ENCODE assay signal across 19 cellular contexts in genomic region chr17:14882131-14882530, GRCh38.
DNase-seq lines count a peak whose midpoint lies in the region; ATAC-seq, FAIRE-seq and TF ChIP-seq lines count a peak whose summit lies in the region.
"Had no signal": no experiment of that assay in that cellular context is flagged by ENCODE, and none has a peak within 500 bp of the region (broad histone marks: within the 10 kb centered on the region; RNA-seq: fewer than 3 reads in every experiment).

No MANE protein-coding gene starts in this region.

- TF ChIP-seq POLR2A in A549 (IDR thresholded peaks at IDR 0.05; ENCODE audit: low read length) (no peak), IMR-90 (IDR thresholded peaks at IDR 0.05; ENCODE audit: low read depth, low read length) (no peak)

- FAIRE-seq in A549 (lab: Jason Lieb, UNC) = peak; percentile 84
- FAIRE-seq: GM12878, H1 had no signal

- H3K4me3 ChIP-seq in A549 = no peak overlapping the region
- H3K4me3 ChIP-seq in BJ (ENCODE audit: low read depth, low read length) = no peak overlapping the region
- no peak overlapping the region for H3K4me3 ChIP-seq in IMR-90 (ENCODE audit: insufficient read depth, low read depth, low read length)
- H3K4me3 ChIP-seq in PC-9 = no peak overlapping the region
- H3K4me3 ChIP-seq: BLaER1, GM12878, HAP-1 had no signal

- H3K9me2 ChIP-seq in PC-9 (ENCODE audit: insufficient read depth) = no peaks in the 10 kb centered on the region

- no peak overlapping the region for H2AK5ac ChIP-seq in IMR-90 (ENCODE audit: low read depth, low read length)

- POLR2A ChIA-PET in A549 (lab: Yijun Ruan, JAX) = no interaction called here
- POLR2A ChIA-PET in BJ (lab: Charles Lee) = no interaction called here
- POLR2A ChIA-PET in IMR-90 (lab: Charles Lee; ENCODE audit: unreplicated experiment) = no interaction called here
- POLR2A ChIA-PET in PC-9 (lab: Charles Lee; ENCODE audit: unreplicated experiment) = no interaction called here

- TF ChIP-seq RAD21 in A549 (conservative IDR thresholded peaks at IDR 0.05 in 1 of 2, IDR thresholded peaks at IDR 0.05 in 1 of 2) (no peak), IMR-90 (IDR thresholded peaks at IDR 0.05; ENCODE audit: low read length) (no peak)

- no peak overlapping the region for H3K23ac ChIP-seq in IMR-90 (ENCODE audit: low read depth, low read length)

- no peak overlapping the region for H2AFZ ChIP-seq in IMR-90 (replicated peaks; ENCODE audit: low read length, poor library complexity)
- no peak overlapping the region for H2AFZ ChIP-seq in PC-9

- no peak overlapping the region for H2BK5ac ChIP-seq in IMR-90 (ENCODE audit: low read depth, low read length, poor library complexity, severe bottlenecking)

- H2BK20ac ChIP-seq in IMR-90 (ENCODE audit: low read depth, low read length) = no peak overlapping the region

- no peak overlapping the region for H4K5ac ChIP-seq in IMR-90 (ENCODE audit: low read depth, low read length)

- in situ Hi-C loops in IMR-90 (cut with MboI; ENCODE audit: low sequenced_read_pairs) = no loop called here

- no peak overlapping the region for H4K91ac ChIP-seq in IMR-90 (ENCODE audit: insufficient read depth, low read depth, low read length)

- intact Hi-C loops in IMR-90 (cut with micrococcal nuclease) (no loop called here), PC-9 (cut with micrococcal nuclease; ENCODE audit: unreplicated experiment) (no loop called here)

- H3K18ac ChIP-seq in IMR-90 (ENCODE audit: low read depth, low read length) = no peak overlapping the region

- CTCF ChIA-PET in A549 (lab: Yijun Ruan, JAX) (no interaction called here), BJ (lab: Yijun Ruan, JAX) (no interaction called here), IMR-90 (lab: Yijun Ruan, JAX) (no interaction called here), PC-9 (lab: Charles Lee) (no interaction called here)

- H2BK120ac ChIP-seq in IMR-90 (ENCODE audit: low read depth, low read length) = no peak overlapping the region

- H3K14ac ChIP-seq in IMR-90 (replicated peaks; ENCODE audit: low read depth, low read length) = no peak overlapping the region

- H3K9me3 ChIP-seq in A549 = peaks cover 19% of the 10 kb centered on the region
- peaks cover 10% of the 10 kb centered on the region for H3K9me3 ChIP-seq in IMR-90 (ENCODE audit: control insufficient read depth, insufficient read depth, low read length)
- H3K9me3 ChIP-seq in PC-9 (ENCODE audit: insufficient read depth, low read depth) = no peaks in the 10 kb centered on the region
- H3K9me3 ChIP-seq: Caco-2, HAP-1 had no signal

- H3K4me2 ChIP-seq in A549 (no peak overlapping the region), IMR-90 (ENCODE audit: low read depth, low read length) (no peak overlapping the region), PC-9 (no peak overlapping the region)
- H3K4me2 ChIP-seq: BLaER1 had no signal

- no peaks in the 10 kb centered on the region for H3K36me3 ChIP-seq in BJ (ENCODE audit: control insufficient read depth, insufficient read depth, low read length)
- H3K36me3 ChIP-seq in IMR-90 (ENCODE audit: control insufficient read depth, insufficient read depth, low read length) = no peaks in the 10 kb centered on the region
- H3K36me3 ChIP-seq in PC-9 (ENCODE audit: low read depth) = no peaks in the 10 kb centered on the region
- H3K36me3 ChIP-seq: BLaER1, HAP-1 had no signal

- H2AK9ac ChIP-seq in IMR-90 (replicated peaks; ENCODE audit: low read depth, low read length, poor library complexity) = no peak overlapping the region

- H4K8ac ChIP-seq in IMR-90 (ENCODE audit: low read depth in 2 of 2, low read length in 2 of 2) = no peak overlapping the region

- ATAC-seq in A549 = no peak
- ATAC-seq in IMR-90 (ENCODE audit: low read depth) = peak; percentile 87
- ATAC-seq in HG03159 (IDR thresholded peaks at IDR 0.05; ENCODE audit: unreplicated experiment) = no peak
- ATAC-seq in GM21576 (IDR thresholded peaks at IDR 0.05; ENCODE audit: unreplicated experiment) = no peak
- ATAC-seq: GM12878 had no signal

- no peaks in the 10 kb centered on the region for H3K27me3 ChIP-seq in BJ (ENCODE audit: control insufficient read depth, insufficient read depth, low read length)
- H3K27me3 ChIP-seq in IMR-90 (ENCODE audit: control insufficient read depth, insufficient read depth, low read length) = no peaks in the 10 kb centered on the region
- no peaks in the 10 kb centered on the region for H3K27me3 ChIP-seq in PC-9 (ENCODE audit: insufficient read depth, low read depth)
- H3K27me3 ChIP-seq: BLaER1 had no signal

- TF ChIP-seq EP300 in A549 (IDR thresholded peaks at IDR 0.05) = no peak

- H3K9me1 ChIP-seq in IMR-90 (ENCODE audit: insufficient read depth, low read length) = no peaks in the 10 kb centered on the region

- dilution Hi-C loops in IMR-90 (cut with HindIII; ENCODE audit: low sequenced_read_pairs, unreplicated experiment) = no loop called here

- no peaks in the 10 kb centered on the region for H3K79me2 ChIP-seq in PC-9 (ENCODE audit: low read depth)

- no peaks in the 10 kb centered on the region for H4K20me1 ChIP-seq in IMR-90 (ENCODE audit: insufficient read depth, low read length)
- H4K20me1 ChIP-seq in PC-9 (ENCODE audit: insufficient read depth) = no peaks in the 10 kb centered on the region
- H4K20me1 ChIP-seq: BLaER1 had no signal

- H3K79me1 ChIP-seq in IMR-90 (ENCODE audit: low read depth in 1 of 2, low read length in 2 of 2) = no peaks in the 10 kb centered on the region

- no peak overlapping the region for H3K27ac ChIP-seq in A549
- no peak overlapping the region for H3K27ac ChIP-seq in IMR-90 (ENCODE audit: insufficient read depth, low read length)
- no peak overlapping the region for H3K27ac ChIP-seq in PC-9
- H3K27ac ChIP-seq: 22Rv1, BLaER1 had no signal

- no peak overlapping the region for H3K9ac ChIP-seq in IMR-90 (ENCODE audit: low read depth, low read length)
- H3K9ac ChIP-seq: BLaER1 had no signal

- BruUV-seq in IMR-90 (replicated peaks; lab: Mats Ljungman, UMichigan) (no TSS peak), PC-9 (replicated peaks; lab: Mats Ljungman, UMichigan) (no TSS peak)

- no peak for TF ChIP-seq CTCF in A549 (IDR thresholded peaks at IDR 0.05)
- no peak for TF ChIP-seq CTCF in BJ (IDR thresholded peaks at IDR 0.05; ENCODE audit: insufficient read depth, low read depth, low read length)
- no peak for TF ChIP-seq CTCF in IMR-90 (conservative IDR thresholded peaks at IDR 0.05; ENCODE audit: low read depth, low read length)
- no peak for TF ChIP-seq CTCF in PC-9 (conservative IDR thresholded peaks at IDR 0.05)

- no peaks in the 10 kb centered on the region for H3F3A ChIP-seq in PC-9 (ENCODE audit: insufficient read depth, low read depth)

- no peak overlapping the region for H3K4ac ChIP-seq in IMR-90 (ENCODE audit: low read depth, low read length)

- H3K4me1 ChIP-seq in A549 (no peaks in the 10 kb centered on the region), IMR-90 (ENCODE audit: control insufficient read depth, insufficient read depth, low read length) (no peaks in the 10 kb centered on the region), PC-9 (replicated peaks; ENCODE audit: insufficient read depth) (no peaks in the 10 kb centered on the region)
- H3K4me1 ChIP-seq: BLaER1, Caco-2, HAP-1 had no signal

- H3K56ac ChIP-seq in IMR-90 (ENCODE audit: extremely low read depth, insufficient read depth, low read length) = no peak overlapping the region

- DNase-seq in A549 (ENCODE audit: low read depth in 1 of 2, low spot score in 1 of 2) (no peak), BJ (ENCODE audit: low read depth) (peak; percentile 81), IMR-90 (peak; percentile 62), iris pigment epithelial cell (ENCODE audit: low read depth) (peak; percentile 31), PC-9 (no peak), UCSD-AML1 (lab: John Stamatoyannopoulos, UW; ENCODE audit: unreplicated experiment) (no peak)
- DNase-seq: Caco-2; CD8-positive, alpha-beta memory T cell; DND-41; HFFc6; Kasumi-1; KBM-7 had no signal

- H2BK15ac ChIP-seq in IMR-90 (ENCODE audit: low read depth, low read length) = no peak overlapping the region

TF ChIP-seq in A549, 52 proteins besides CTCF, POLR2A, EP300 and RAD21 (continues in another document):
- TF ChIP-seq HOXB13 (CRISPR knock-in tag; IDR thresholded peaks at IDR 0.05; ENCODE audit: low read depth) (no peak), KDM5A (IDR thresholded peaks at IDR 0.05) (no peak), BCL3 (IDR thresholded peaks at IDR 0.05) (no peak), FOXS1 (CRISPR knock-in tag; IDR thresholded peaks at IDR 0.05) (no peak), NPAS2 (CRISPR knock-in tag; IDR thresholded peaks at IDR 0.05; ENCODE audit: borderline replicate concordance) (no peak), JUN (IDR thresholded peaks at IDR 0.05) (no peak)

TF ChIP-seq in IMR-90, 13 proteins besides CTCF, POLR2A, EP300 and RAD21:
- no peak for TF ChIP-seq MAZ (IDR thresholded peaks at IDR 0.05; ENCODE audit: borderline replicate concordance, low read depth, low read length)
- TF ChIP-seq FOS (IDR thresholded peaks at IDR 0.05; ENCODE audit: low read depth, low read length) = no peak
- no peak for TF ChIP-seq SMC3 (IDR thresholded peaks at IDR 0.05; ENCODE audit: low read depth, low read length)
- no peak for TF ChIP-seq NFE2L2 (IDR thresholded peaks at IDR 0.05; ENCODE audit: low read depth, low read length)
- no peak for TF ChIP-seq BHLHE40 (IDR thresholded peaks at IDR 0.05; ENCODE audit: low read depth, low read length)
- no peak for TF ChIP-seq CHD1 (IDR thresholded peaks at IDR 0.05; ENCODE audit: low read depth, low read length)
- no peak for TF ChIP-seq MAFK (IDR thresholded peaks at IDR 0.05; ENCODE audit: low read depth, low read length)
- no peak for TF ChIP-seq ELK1 (IDR thresholded peaks at IDR 0.05; ENCODE audit: borderline replicate concordance, low read depth, low read length)

Comparison
In these comparisons a context has a peak if more than half of its experiments do, and no peak if none do; other contexts are left out.
1. DNase-seq: peak in BJ (single experiment), IMR-90 (single experiment) and iris pigment epithelial cell (single experiment); none in A549 (0 of 2), PC-9 (0 of 2) and UCSD-AML1 (single experiment).